Comparison of ENCODE assay signal across 14 cellular contexts in genomic region chr1:64043976-64044375, GRCh38.
DNase-seq lines count a peak whose midpoint lies in the region; ATAC-seq and TF ChIP-seq lines count a peak whose summit lies in the region.
"Had no signal": no experiment of that assay in that cellular context is flagged by ENCODE, and none has a peak within 500 bp of the region (broad histone marks: within the 10 kb centered on the region; RNA-seq: fewer than 3 reads in every experiment).

No MANE protein-coding gene starts in this region.

- H3K27me3 ChIP-seq in BJ (ENCODE audit: control insufficient read depth, insufficient read depth, low read length) (no peaks in the 10 kb centered on the region), esophagus squamous epithelium (no peaks in the 10 kb centered on the region)
- no peaks in the 10 kb centered on the region for H3K27me3 ChIP-seq in CD4-positive, alpha-beta T cell (ENCODE audit: control insufficient read depth, insufficient read depth, low read length)
- H3K27me3 ChIP-seq: BLaER1 had no signal

- TF ChIP-seq POLR2A in esophagus squamous epithelium (IDR thresholded peaks at IDR 0.05): no peak

- no peaks in the 10 kb centered on the region for H3K36me3 ChIP-seq in BJ (ENCODE audit: control insufficient read depth, insufficient read depth, low read length)
- H3K36me3 ChIP-seq in esophagus squamous epithelium: no peaks in the 10 kb centered on the region
- H3K36me3 ChIP-seq: BLaER1 had no signal

- POLR2A ChIA-PET in BJ (lab: Charles Lee): no interaction called here
- POLR2A ChIA-PET in CD4-positive, alpha-beta T cell (lab: Charles Lee): no interaction called here

- WGBS in esophagus squamous epithelium, 2 donors: 73 to 78% methylated on average over 5 of the region's 5 CpGs

- intact Hi-C loops in esophagus squamous epithelium (cut with DNase I): no loop called here
- intact Hi-C loops in CD4-positive, alpha-beta T cell (cut with DNase I, micrococcal nuclease): no loop called here

- H3K27ac ChIP-seq in esophagus squamous epithelium: peak overlapping the region in 3 of 4 donors; percentile 24 to 81 (median 78)
- no peak overlapping the region for H3K27ac ChIP-seq in CD4-positive, alpha-beta T cell (ENCODE audit: low read depth, low read length)
- H3K27ac ChIP-seq: BLaER1 had no signal

- H3K4me1 Mint-ChIP-seq in osteocyte (ENCODE audit: unreplicated experiment): peaks cover 52% of the 10 kb centered on the region
- no peaks in the 10 kb centered on the region for H3K4me1 Mint-ChIP-seq in stimulated activated naive CD8-positive, alpha-beta T cell treated with anti-CD3 and anti-CD28 coated beads, Interleukin-15, amount 100 ng/mL, for 72 hours
- no peaks in the 10 kb centered on the region for H3K4me1 Mint-ChIP-seq in CD4-positive, alpha-beta T cell (ENCODE audit: low read depth)
- H3K4me1 Mint-ChIP-seq: activated CD8-positive, alpha-beta memory T cell treated with anti-CD3 and anti-CD28 coated beads, Interleukin-2, amount 10 ng/mL, durations not matched to agents 7 days and 5 days had no signal

- peak overlapping the region; percentile 89 for H3K27ac Mint-ChIP-seq in osteocyte (ENCODE audit: unreplicated experiment)
- no peak overlapping the region for H3K27ac Mint-ChIP-seq in stimulated activated naive CD8-positive, alpha-beta T cell treated with anti-CD3 and anti-CD28 coated beads, Interleukin-15, amount 100 ng/mL, for 72 hours
- no peak overlapping the region for H3K27ac Mint-ChIP-seq in CD4-positive, alpha-beta T cell
- H3K27ac Mint-ChIP-seq: activated CD8-positive, alpha-beta memory T cell treated with anti-CD3 and anti-CD28 coated beads, Interleukin-2, amount 10 ng/mL, durations not matched to agents 7 days and 5 days; activated naive CD4-positive, alpha-beta T cell treated with anti-CD3 and anti-CD28 coated beads for 36 hours had no signal

- H3K27me3 Mint-ChIP-seq in osteocyte (ENCODE audit: unreplicated experiment): no peaks in the 10 kb centered on the region
- peaks cover 7% of the 10 kb centered on the region for H3K27me3 Mint-ChIP-seq in stimulated activated naive CD8-positive, alpha-beta T cell treated with anti-CD3 and anti-CD28 coated beads, Interleukin-15, amount 100 ng/mL, for 72 hours
- H3K27me3 Mint-ChIP-seq in CD4-positive, alpha-beta T cell: peaks cover 5% of the 10 kb centered on the region
- H3K27me3 Mint-ChIP-seq: activated CD8-positive, alpha-beta memory T cell treated with anti-CD3 and anti-CD28 coated beads, Interleukin-2, amount 10 ng/mL, durations not matched to agents 7 days and 5 days had no signal

- no peaks in the 10 kb centered on the region for H3K9me3 Mint-ChIP-seq in osteocyte (ENCODE audit: unreplicated experiment)
- no peaks in the 10 kb centered on the region for H3K9me3 Mint-ChIP-seq in stimulated activated naive CD8-positive, alpha-beta T cell treated with anti-CD3 and anti-CD28 coated beads, Interleukin-15, amount 100 ng/mL, for 72 hours
- no peaks in the 10 kb centered on the region for H3K9me3 Mint-ChIP-seq in CD4-positive, alpha-beta T cell
- H3K9me3 Mint-ChIP-seq: activated naive CD4-positive, alpha-beta T cell treated with anti-CD3 and anti-CD28 coated beads for 36 hours had no signal

- H3K4me1 ChIP-seq in esophagus squamous epithelium: peaks cover 7 to 33% (median 21%) of the 10 kb centered on the region in 3 donors
- H3K4me1 ChIP-seq: BLaER1 had no signal

- CTCF ChIA-PET in BJ (lab: Yijun Ruan, JAX): interaction anchor here (0.6 to 0.9 kb wide), 2 partner anchors 8 to 17 kb away, joined by 3 to 4 read pairs; no protein-coding TSS in a partner anchor
- CTCF ChIA-PET in CD4-positive, alpha-beta T cell (lab: Charles Lee): no interaction called here

- H3K36me3 Mint-ChIP-seq in osteocyte (ENCODE audit: unreplicated experiment): no peaks in the 10 kb centered on the region
- H3K36me3 Mint-ChIP-seq in CD4-positive, alpha-beta T cell (ENCODE audit: low read depth): no peaks in the 10 kb centered on the region
- H3K36me3 Mint-ChIP-seq: activated CD8-positive, alpha-beta memory T cell treated with anti-CD3 and anti-CD28 coated beads, Interleukin-2, amount 10 ng/mL, durations not matched to agents 7 days and 5 days had no signal

- no peak for ATAC-seq in stimulated activated naive CD8-positive, alpha-beta T cell treated with anti-CD3 and anti-CD28 coated beads, Interleukin-15, amount 100 ng/mL, for 72 hours
- no peak for ATAC-seq in HG03095 (IDR thresholded peaks at IDR 0.05; ENCODE audit: unreplicated experiment)
- ATAC-seq in CD4-positive, alpha-beta T cell (ENCODE audit: poor library complexity): no peak
- no peak for ATAC-seq in GM21381 (IDR thresholded peaks at IDR 0.05; ENCODE audit: unreplicated experiment)
- ATAC-seq: activated CD8-positive, alpha-beta memory T cell treated with anti-CD3 and anti-CD28 coated beads, Interleukin-2, amount 10 ng/mL, durations not matched to agents 7 days and 5 days had no signal

- no peak overlapping the region for H3K4me3 Mint-ChIP-seq in osteocyte (ENCODE audit: unreplicated experiment)
- no peak overlapping the region for H3K4me3 Mint-ChIP-seq in stimulated activated naive CD8-positive, alpha-beta T cell treated with anti-CD3 and anti-CD28 coated beads, Interleukin-15, amount 100 ng/mL, for 72 hours
- no peak overlapping the region for H3K4me3 Mint-ChIP-seq in CD4-positive, alpha-beta T cell
- H3K4me3 Mint-ChIP-seq: activated CD8-positive, alpha-beta memory T cell treated with anti-CD3 and anti-CD28 coated beads, Interleukin-2, amount 10 ng/mL, durations not matched to agents 7 days and 5 days; activated naive CD4-positive, alpha-beta T cell treated with anti-CD3 and anti-CD28 coated beads for 36 hours had no signal

- no peak overlapping the region for H3K4me3 ChIP-seq in BJ (ENCODE audit: low read depth, low read length)
- no peak overlapping the region for H3K4me3 ChIP-seq in esophagus squamous epithelium
- H3K4me3 ChIP-seq: BLaER1 had no signal

- TF ChIP-seq CTCF in BJ (IDR thresholded peaks at IDR 0.05; ENCODE audit: insufficient read depth, low read depth, low read length): no peak
- no peak for TF ChIP-seq CTCF in esophagus squamous epithelium (IDR thresholded peaks at IDR 0.05)
- TF ChIP-seq CTCF in osteocyte (IDR thresholded peaks at IDR 0.05): no peak
- TF ChIP-seq CTCF in CD4-positive, alpha-beta T cell (IDR thresholded peaks at IDR 0.05): no peak

- no peaks in the 10 kb centered on the region for H3K9me3 ChIP-seq in esophagus squamous epithelium
- H3K9me3 ChIP-seq in CD4-positive, alpha-beta T cell (ENCODE audit: control insufficient read depth, low read length): no peaks in the 10 kb centered on the region
- H3K9me3 ChIP-seq: BLaER1 had no signal

- DNase-seq in BJ (ENCODE audit: low read depth) (peak; percentile 27), NCI-H69 (lab: John Stamatoyannopoulos, UW) (peak; percentile 1), esophagus squamous epithelium (lab: John Stamatoyannopoulos, UW) (no peak), osteocyte (ENCODE audit: extremely low spot score, unreplicated experiment) (no peak)
- no peak for DNase-seq in stimulated activated naive CD8-positive, alpha-beta T cell treated with anti-CD3 and anti-CD28 coated beads, Interleukin-15, amount 100 ng/mL, for 72 hours
- no peak for DNase-seq in CD4-positive, alpha-beta T cell
- DNase-seq: activated CD8-positive, alpha-beta memory T cell treated with anti-CD3 and anti-CD28 coated beads, Interleukin-2, amount 10 ng/mL, durations not matched to agents 7 days and 5 days; activated naive CD4-positive, alpha-beta T cell treated with anti-CD3 and anti-CD28 coated beads for 36 hours; MM.1S; posterior cingulate gyrus; stimulated activated CD4-positive, alpha-beta T cell treated with anti-CD3 and anti-CD28 coated beads, Interleukin-1b, Interleukin-23, amount 100 ng/mL, for 48 hours had no signal

Comparison
In these comparisons a context has a peak if more than half of its experiments do, and no peak if none do; other contexts are left out.
1. DNase-seq: peak in BJ (single experiment) and NCI-H69 (single experiment); none in esophagus squamous epithelium (single experiment), osteocyte (single experiment), stimulated activated naive CD8-positive, alpha-beta T cell treated with anti-CD3 and anti-CD28 coated beads, Interleukin-15, amount 100 ng/mL, for 72 hours (0 of 2) and CD4-positive, alpha-beta T cell (0 of 10).